Comparison of ENCODE assay signal across 1 cellular context in the genomic region with DNA sequence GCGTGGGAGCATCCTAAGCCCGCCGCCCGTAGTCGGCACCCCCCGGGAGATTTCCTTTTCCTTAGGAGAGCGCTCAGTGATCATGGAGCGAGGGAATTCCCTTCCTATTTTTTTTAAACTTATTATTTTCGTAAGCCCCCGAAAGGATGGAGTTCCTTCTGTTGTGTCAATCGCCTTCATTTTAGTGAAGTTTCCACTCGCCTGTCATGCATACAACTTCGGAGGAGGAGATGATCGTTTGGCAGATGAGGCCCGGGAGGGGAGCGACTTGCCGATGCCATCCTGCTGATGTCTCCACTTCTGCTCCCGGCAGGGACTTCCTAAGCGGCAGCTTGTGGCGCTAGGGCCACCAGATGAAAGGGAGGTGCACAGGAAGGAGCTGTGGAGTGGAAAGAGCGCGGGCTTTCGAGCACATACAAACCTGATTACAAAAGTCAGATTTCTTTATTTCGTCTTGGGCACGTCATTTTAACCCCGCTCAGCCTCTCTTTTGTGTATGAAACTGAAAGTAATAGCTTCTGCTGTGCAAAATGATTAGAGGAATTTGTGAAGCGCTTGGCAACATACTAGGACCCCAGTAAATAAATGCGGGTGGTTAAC.
TF ChIP-seq lines count a peak whose summit lies in the region.

A gene with protein sequence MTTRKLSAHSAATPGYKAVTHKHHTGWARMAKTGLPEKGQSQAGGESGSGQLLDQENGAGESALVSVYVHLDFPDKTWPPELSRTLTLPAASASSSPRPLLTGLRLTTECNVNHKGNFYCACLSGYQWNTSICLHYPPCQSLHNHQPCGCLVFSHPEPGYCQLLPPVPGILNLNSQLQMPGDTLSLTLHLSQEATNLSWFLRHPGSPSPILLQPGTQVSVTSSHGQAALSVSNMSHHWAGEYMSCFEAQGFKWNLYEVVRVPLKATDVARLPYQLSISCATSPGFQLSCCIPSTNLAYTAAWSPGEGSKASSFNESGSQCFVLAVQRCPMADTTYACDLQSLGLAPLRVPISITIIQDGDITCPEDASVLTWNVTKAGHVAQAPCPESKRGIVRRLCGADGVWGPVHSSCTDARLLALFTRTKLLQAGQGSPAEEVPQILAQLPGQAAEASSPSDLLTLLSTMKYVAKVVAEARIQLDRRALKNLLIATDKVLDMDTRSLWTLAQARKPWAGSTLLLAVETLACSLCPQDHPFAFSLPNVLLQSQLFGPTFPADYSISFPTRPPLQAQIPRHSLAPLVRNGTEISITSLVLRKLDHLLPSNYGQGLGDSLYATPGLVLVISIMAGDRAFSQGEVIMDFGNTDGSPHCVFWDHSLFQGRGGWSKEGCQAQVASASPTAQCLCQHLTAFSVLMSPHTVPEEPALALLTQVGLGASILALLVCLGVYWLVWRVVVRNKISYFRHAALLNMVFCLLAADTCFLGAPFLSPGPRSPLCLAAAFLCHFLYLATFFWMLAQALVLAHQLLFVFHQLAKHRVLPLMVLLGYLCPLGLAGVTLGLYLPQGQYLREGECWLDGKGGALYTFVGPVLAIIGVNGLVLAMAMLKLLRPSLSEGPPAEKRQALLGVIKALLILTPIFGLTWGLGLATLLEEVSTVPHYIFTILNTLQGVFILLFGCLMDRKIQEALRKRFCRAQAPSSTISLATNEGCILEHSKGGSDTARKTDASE (minus strand): TSS at position 336 of the 600 bp plus-strand sequence. CDS start 555 bp downstream, outside the sequence.

TF ChIP-seq in HepG2, 621 proteins besides CTCF, POLR2A, EP300 and RAD21 (continued from another document and continues in another):
- TF ChIP-seq, protein P1, sequence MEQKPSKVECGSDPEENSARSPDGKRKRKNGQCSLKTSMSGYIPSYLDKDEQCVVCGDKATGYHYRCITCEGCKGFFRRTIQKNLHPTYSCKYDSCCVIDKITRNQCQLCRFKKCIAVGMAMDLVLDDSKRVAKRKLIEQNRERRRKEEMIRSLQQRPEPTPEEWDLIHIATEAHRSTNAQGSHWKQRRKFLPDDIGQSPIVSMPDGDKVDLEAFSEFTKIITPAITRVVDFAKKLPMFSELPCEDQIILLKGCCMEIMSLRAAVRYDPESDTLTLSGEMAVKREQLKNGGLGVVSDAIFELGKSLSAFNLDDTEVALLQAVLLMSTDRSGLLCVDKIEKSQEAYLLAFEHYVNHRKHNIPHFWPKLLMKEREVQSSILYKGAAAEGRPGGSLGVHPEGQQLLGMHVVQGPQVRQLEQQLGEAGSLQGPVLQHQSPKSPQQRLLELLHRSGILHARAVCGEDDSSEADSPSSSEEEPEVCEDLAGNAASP (CRISPR knock-in tag; IDR thresholded peaks at IDR 0.05; ENCODE audit: borderline replicate concordance), result 0 out of 2 replicates have a peak, but pooled peaks have one; percentile 14
- TF ChIP-seq, protein P2, sequence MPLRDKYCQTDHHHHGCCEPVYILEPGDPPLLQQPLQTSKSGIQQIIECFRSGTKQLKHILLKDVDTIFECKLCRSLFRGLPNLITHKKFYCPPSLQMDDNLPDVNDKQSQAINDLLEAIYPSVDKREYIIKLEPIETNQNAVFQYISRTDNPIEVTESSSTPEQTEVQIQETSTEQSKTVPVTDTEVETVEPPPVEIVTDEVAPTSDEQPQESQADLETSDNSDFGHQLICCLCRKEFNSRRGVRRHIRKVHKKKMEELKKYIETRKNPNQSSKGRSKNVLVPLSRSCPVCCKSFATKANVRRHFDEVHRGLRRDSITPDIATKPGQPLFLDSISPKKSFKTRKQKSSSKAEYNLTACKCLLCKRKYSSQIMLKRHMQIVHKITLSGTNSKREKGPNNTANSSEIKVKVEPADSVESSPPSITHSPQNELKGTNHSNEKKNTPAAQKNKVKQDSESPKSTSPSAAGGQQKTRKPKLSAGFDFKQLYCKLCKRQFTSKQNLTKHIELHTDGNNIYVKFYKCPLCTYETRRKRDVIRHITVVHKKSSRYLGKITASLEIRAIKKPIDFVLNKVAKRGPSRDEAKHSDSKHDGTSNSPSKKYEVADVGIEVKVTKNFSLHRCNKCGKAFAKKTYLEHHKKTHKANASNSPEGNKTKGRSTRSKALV (CRISPR knock-in tag; IDR thresholded peaks at IDR 0.05), result 0 out of 2 replicates have a peak, but pooled peaks have one; percentile 18
- TF ChIP-seq SOX6 (IDR thresholded peaks at IDR 0.05), result no peak
- no peak for TF ChIP-seq SOX6 (CRISPR knock-in tag; IDR thresholded peaks at IDR 0.05)
- TF ChIP-seq ZNF557 (CRISPR knock-in tag; IDR thresholded peaks at IDR 0.05), result 0 out of 2 replicates have a peak, but pooled peaks have one; percentile 4
- no peak for TF ChIP-seq BRD4 (CRISPR knock-in tag; IDR thresholded peaks at IDR 0.05)
- TF ChIP-seq EED (CRISPR knock-in tag; IDR thresholded peaks at IDR 0.05), result no peak
- TF ChIP-seq, protein P3, sequence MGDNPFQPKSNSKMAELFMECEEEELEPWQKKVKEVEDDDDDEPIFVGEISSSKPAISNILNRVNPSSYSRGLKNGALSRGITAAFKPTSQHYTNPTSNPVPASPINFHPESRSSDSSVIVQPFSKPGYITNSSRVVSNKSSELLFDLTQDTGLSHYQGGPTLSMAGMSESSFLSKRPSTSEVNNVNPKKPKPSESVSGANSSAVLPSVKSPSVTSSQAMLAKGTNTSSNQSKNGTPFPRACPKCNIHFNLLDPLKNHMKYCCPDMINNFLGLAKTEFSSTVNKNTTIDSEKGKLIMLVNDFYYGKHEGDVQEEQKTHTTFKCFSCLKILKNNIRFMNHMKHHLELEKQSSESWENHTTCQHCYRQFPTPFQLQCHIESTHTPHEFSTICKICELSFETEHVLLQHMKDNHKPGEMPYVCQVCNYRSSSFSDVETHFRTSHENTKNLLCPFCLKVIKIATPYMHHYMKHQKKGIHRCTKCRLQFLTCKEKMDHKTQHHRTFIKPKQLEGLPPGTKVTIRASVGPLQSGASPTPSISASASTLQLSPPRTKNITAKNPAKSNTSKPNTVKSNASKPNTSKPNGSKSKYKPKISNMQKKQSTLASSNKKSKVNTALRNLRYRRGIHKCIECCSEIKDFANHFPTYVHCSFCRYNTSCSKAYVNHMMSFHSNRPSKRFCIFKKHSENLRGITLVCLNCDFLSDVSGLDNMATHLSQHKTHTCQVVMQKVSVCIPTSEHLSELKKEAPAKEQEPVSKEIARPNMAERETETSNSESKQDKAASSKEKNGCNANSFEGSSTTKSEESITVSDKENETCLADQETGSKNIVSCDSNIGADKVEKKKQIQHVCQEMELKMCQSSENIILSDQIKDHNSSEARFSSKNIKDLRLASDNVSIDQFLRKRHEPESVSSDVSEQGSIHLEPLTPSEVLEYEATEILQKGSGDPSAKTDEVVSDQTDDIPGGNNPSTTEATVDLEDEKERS (CRISPR knock-in tag; IDR thresholded peaks at IDR 0.05), result peak; percentile 64; the same call in 1 of the 2 replicates
- peak; percentile 24 for TF ChIP-seq SAP130 (CRISPR knock-in tag; IDR thresholded peaks at IDR 0.05; ENCODE audit: low read depth)
- TF ChIP-seq SNRNP70 (IDR thresholded peaks at IDR 0.05; ENCODE audit: low read depth, low read length), result no peak
- no peak for TF ChIP-seq ZNF468 (CRISPR knock-in tag; IDR thresholded peaks at IDR 0.05)
- TF ChIP-seq ZNF33B (CRISPR knock-in tag; IDR thresholded peaks at IDR 0.05), result no peak
- TF ChIP-seq ARHGAP35 (CRISPR knock-in tag; IDR thresholded peaks at IDR 0.05; ENCODE audit: borderline replicate concordance), result no peak
- no peak for TF ChIP-seq ZNF672 (CRISPR knock-in tag; IDR thresholded peaks at IDR 0.05)
- TF ChIP-seq ZNF496 (CRISPR knock-in tag; IDR thresholded peaks at IDR 0.05; ENCODE audit: insufficient replicate concordance), result no peak
- TF ChIP-seq, protein P4, sequence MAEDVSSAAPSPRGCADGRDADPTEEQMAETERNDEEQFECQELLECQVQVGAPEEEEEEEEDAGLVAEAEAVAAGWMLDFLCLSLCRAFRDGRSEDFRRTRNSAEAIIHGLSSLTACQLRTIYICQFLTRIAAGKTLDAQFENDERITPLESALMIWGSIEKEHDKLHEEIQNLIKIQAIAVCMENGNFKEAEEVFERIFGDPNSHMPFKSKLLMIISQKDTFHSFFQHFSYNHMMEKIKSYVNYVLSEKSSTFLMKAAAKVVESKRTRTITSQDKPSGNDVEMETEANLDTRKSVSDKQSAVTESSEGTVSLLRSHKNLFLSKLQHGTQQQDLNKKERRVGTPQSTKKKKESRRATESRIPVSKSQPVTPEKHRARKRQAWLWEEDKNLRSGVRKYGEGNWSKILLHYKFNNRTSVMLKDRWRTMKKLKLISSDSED (CRISPR knock-in tag; IDR thresholded peaks at IDR 0.05), result no peak
- TF ChIP-seq NR3C1 (CRISPR knock-in tag; IDR thresholded peaks at IDR 0.05), result no peak
- TF ChIP-seq RARA (CRISPR knock-in tag; IDR thresholded peaks at IDR 0.05), result 0 out of 2 replicates have a peak, but pooled peaks have one; percentile 20
- no peak for TF ChIP-seq JUN (CRISPR knock-in tag; IDR thresholded peaks at IDR 0.05)
- TF ChIP-seq HES4 (CRISPR knock-in tag; IDR thresholded peaks at IDR 0.05; ENCODE audit: borderline replicate concordance), result no peak
- TF ChIP-seq, protein P5, sequence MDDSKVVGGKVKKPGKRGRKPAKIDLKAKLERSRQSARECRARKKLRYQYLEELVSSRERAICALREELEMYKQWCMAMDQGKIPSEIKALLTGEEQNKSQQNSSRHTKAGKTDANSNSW (CRISPR knock-in tag; IDR thresholded peaks at IDR 0.05; ENCODE audit: borderline replicate concordance), result no peak
- TF ChIP-seq ZNF124 (CRISPR knock-in tag; IDR thresholded peaks at IDR 0.05), result no peak
- TF ChIP-seq, protein P6, sequence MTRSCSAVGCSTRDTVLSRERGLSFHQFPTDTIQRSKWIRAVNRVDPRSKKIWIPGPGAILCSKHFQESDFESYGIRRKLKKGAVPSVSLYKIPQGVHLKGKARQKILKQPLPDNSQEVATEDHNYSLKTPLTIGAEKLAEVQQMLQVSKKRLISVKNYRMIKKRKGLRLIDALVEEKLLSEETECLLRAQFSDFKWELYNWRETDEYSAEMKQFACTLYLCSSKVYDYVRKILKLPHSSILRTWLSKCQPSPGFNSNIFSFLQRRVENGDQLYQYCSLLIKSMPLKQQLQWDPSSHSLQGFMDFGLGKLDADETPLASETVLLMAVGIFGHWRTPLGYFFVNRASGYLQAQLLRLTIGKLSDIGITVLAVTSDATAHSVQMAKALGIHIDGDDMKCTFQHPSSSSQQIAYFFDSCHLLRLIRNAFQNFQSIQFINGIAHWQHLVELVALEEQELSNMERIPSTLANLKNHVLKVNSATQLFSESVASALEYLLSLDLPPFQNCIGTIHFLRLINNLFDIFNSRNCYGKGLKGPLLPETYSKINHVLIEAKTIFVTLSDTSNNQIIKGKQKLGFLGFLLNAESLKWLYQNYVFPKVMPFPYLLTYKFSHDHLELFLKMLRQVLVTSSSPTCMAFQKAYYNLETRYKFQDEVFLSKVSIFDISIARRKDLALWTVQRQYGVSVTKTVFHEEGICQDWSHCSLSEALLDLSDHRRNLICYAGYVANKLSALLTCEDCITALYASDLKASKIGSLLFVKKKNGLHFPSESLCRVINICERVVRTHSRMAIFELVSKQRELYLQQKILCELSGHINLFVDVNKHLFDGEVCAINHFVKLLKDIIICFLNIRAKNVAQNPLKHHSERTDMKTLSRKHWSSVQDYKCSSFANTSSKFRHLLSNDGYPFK (CRISPR knock-in tag; IDR thresholded peaks at IDR 0.05; ENCODE audit: borderline replicate concordance), result no peak
- TF ChIP-seq ETV6 (CRISPR knock-in tag; conservative IDR thresholded peaks at IDR 0.05), result no peak
- TF ChIP-seq ZNF205 (CRISPR knock-in tag; IDR thresholded peaks at IDR 0.05), result no peak; the same call in none of the 2 replicates
- TF ChIP-seq ATF1 (CRISPR knock-in tag; IDR thresholded peaks at IDR 0.05), result no peak
- TF ChIP-seq ZMYM2 (CRISPR knock-in tag; IDR thresholded peaks at IDR 0.05), result no peak
- no peak for TF ChIP-seq SYNCRIP (IDR thresholded peaks at IDR 0.05; ENCODE audit: insufficient read depth, low read depth, low read length)
- TF ChIP-seq, protein P7, sequence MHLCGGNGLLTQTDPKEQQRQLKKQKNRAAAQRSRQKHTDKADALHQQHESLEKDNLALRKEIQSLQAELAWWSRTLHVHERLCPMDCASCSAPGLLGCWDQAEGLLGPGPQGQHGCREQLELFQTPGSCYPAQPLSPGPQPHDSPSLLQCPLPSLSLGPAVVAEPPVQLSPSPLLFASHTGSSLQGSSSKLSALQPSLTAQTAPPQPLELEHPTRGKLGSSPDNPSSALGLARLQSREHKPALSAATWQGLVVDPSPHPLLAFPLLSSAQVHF (CRISPR knock-in tag; IDR thresholded peaks at IDR 0.05), result no peak
- 0 out of 2 replicates have a peak, but pooled peaks have one; percentile 53 for TF ChIP-seq WIZ (CRISPR knock-in tag; IDR thresholded peaks at IDR 0.05)
- TF ChIP-seq, protein P8, sequence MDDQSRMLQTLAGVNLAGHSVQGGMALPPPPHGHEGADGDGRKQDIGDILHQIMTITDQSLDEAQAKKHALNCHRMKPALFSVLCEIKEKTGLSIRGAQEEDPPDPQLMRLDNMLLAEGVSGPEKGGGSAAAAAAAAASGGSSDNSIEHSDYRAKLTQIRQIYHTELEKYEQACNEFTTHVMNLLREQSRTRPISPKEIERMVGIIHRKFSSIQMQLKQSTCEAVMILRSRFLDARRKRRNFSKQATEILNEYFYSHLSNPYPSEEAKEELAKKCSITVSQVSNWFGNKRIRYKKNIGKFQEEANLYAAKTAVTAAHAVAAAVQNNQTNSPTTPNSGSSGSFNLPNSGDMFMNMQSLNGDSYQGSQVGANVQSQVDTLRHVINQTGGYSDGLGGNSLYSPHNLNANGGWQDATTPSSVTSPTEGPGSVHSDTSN (CRISPR knock-in tag; IDR thresholded peaks at IDR 0.05; ENCODE audit: borderline replicate concordance), result no peak
- no peak for TF ChIP-seq ZFP41 (CRISPR knock-in tag; IDR thresholded peaks at IDR 0.05; ENCODE audit: borderline replicate concordance)
- no peak for TF ChIP-seq ZNF382 (CRISPR knock-in tag; IDR thresholded peaks at IDR 0.05; ENCODE audit: borderline replicate concordance)
- TF ChIP-seq SOX13 (IDR thresholded peaks at IDR 0.05), result no peak
- no peak for TF ChIP-seq SOX13 (CRISPR knock-in tag; conservative IDR thresholded peaks at IDR 0.05 in 1 of 2, IDR thresholded peaks at IDR 0.05 in 1 of 2)
- TF ChIP-seq ZNF766 (CRISPR knock-in tag; IDR thresholded peaks at IDR 0.05; ENCODE audit: borderline replicate concordance), result no peak
- TF ChIP-seq, protein P9, sequence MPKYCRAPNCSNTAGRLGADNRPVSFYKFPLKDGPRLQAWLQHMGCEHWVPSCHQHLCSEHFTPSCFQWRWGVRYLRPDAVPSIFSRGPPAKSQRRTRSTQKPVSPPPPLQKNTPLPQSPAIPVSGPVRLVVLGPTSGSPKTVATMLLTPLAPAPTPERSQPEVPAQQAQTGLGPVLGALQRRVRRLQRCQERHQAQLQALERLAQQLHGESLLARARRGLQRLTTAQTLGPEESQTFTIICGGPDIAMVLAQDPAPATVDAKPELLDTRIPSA (CRISPR knock-in tag; IDR thresholded peaks at IDR 0.05; ENCODE audit: borderline replicate concordance), result no peak
- no peak for TF ChIP-seq IRX3 (CRISPR knock-in tag; IDR thresholded peaks at IDR 0.05; ENCODE audit: borderline replicate concordance, low read depth)
- no peak for TF ChIP-seq SP4 (CRISPR knock-in tag; IDR thresholded peaks at IDR 0.05)
- no peak for TF ChIP-seq SIX4 (CRISPR knock-in tag; IDR thresholded peaks at IDR 0.05)
- TF ChIP-seq, protein P10, sequence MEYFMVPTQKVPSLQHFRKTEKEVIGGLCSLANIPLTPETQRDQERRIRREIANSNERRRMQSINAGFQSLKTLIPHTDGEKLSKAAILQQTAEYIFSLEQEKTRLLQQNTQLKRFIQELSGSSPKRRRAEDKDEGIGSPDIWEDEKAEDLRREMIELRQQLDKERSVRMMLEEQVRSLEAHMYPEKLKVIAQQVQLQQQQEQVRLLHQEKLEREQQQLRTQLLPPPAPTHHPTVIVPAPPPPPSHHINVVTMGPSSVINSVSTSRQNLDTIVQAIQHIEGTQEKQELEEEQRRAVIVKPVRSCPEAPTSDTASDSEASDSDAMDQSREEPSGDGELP (IDR thresholded peaks at IDR 0.05; ENCODE audit: borderline replicate concordance, low read depth), result peak; percentile 23; the same call in 1 of the 2 replicates
